ENCODE assay signal across 1 cellular context in the genomic region with DNA sequence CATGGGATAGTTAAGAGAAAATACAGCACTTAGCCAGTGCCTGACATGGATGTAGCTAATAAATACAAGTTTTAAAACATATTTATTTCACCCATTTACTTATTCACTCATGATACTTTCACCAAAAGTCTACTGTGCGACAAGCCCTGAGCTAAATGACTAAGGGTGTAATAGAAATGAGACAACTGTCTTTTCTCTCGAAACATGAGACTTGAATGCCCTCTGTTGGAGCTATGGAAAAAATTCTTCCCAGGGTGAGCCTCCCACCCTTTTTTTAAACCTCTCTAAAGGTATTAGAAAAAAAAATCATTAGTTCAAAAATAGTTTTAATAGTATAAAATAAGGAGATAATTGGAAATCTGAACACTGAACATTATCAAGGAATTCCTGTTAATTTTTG.
TF ChIP-seq lines count a peak whose summit lies in the region.

No MANE protein-coding gene starts in this region.

TF ChIP-seq in HCT116, 20 proteins besides CTCF, POLR2A, EP300 and RAD21 (continued from another document):
- TF ChIP-seq, protein P1, sequence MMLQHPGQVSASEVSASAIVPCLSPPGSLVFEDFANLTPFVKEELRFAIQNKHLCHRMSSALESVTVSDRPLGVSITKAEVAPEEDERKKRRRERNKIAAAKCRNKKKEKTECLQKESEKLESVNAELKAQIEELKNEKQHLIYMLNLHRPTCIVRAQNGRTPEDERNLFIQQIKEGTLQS (IDR thresholded peaks at IDR 0.05), result no peak
- TF ChIP-seq SIN3A (IDR thresholded peaks at IDR 0.05; ENCODE audit: low read depth), result no peak
- TF ChIP-seq, protein P2, sequence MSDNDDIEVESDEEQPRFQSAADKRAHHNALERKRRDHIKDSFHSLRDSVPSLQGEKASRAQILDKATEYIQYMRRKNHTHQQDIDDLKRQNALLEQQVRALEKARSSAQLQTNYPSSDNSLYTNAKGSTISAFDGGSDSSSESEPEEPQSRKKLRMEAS (IDR thresholded peaks at IDR 0.05), result no peak
